Comparison of ENCODE assay signal across 8 cellular contexts in the genomic region with DNA sequence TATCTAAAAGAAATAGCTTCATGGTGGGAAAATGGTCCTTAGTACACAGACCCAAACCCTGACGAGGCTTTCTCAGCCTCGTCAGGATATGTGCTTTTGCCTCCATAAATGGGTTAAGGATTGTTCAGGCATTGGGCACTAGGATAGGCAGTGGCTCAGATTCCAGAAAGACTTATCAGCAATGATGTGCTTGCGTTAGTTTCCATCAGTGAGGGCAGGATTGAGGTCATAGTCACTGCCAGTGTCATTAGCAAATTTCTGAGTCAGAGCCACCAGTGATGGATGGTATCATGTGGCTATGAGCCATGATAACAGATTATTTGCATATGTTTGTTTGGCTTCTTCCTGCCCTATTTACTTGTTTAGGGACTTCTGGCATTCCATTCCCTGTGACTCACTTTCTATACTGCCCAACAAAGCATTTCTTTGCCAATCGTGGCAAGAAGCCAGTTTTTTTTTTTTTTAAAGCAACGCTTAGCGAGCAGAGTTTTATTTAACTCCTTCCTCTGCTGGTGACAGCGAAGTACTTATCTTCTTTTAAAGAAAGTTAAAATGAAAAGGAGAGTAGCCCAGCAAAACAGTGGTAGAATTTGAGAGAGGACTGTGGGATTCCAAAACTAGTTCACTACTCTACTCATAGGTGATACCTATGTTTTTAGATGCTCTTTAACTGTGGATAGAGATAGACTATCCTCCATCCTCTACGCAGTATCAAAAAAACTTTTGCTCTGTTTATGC. TPM values are rescaled to one million over a fixed set of nuclear protein-coding genes. Genes with fewer than 3 reads are reported as not detected.
DNase-seq lines count a peak whose midpoint lies in the region; ATAC-seq, FAIRE-seq and TF ChIP-seq lines count a peak whose summit lies in the region.

No MANE protein-coding gene starts in this region.

- peak; percentile 63 for FAIRE-seq in TTC549 (lab: Jason Lieb, UNC)

- ATAC-seq in GM19023 (IDR thresholded peaks at IDR 0.05; ENCODE audit: unreplicated experiment) (no peak), HG03039 (IDR thresholded peaks at IDR 0.05; ENCODE audit: unreplicated experiment) (no peak)

- peak overlapping the region; percentile 80 to 87 for H3K27ac ChIP-seq in right atrium auricular region

- H3K36me3 ChIP-seq in right atrium auricular region (peaks cover 34% of the 10 kb centered on the region), skeletal muscle satellite cell (ENCODE audit: insufficient read depth, low read length) (peaks cover 80% of the 10 kb centered on the region)

- H3K9me3 ChIP-seq in right atrium auricular region (no peaks in the 10 kb centered on the region), skeletal muscle satellite cell (replicated peaks; ENCODE audit: low read length) (no peaks in the 10 kb centered on the region)

- no peak for TF ChIP-seq CTCF in right atrium auricular region (IDR thresholded peaks at IDR 0.05)

- in situ Hi-C loops in Caki2 (cut with HindIII; ENCODE audit: low pct_unique_long_range_greater_than_20kb, low sequenced_read_pairs): no loop called here

- H3K4me1 ChIP-seq in right atrium auricular region (peaks cover 0 to 29% of the 10 kb centered on the region in 2 donors), skeletal muscle satellite cell (ENCODE audit: control insufficient read depth, insufficient read depth, low read length) (peaks cover 42% of the 10 kb centered on the region)

- peak overlapping the region; percentile 81 for H3K9ac ChIP-seq in skeletal muscle satellite cell (ENCODE audit: low read depth, low read length)

- H3K4me2 ChIP-seq in skeletal muscle satellite cell (ENCODE audit: low read length): peak overlapping the region; percentile 53

- peak overlapping the region in 1 of 2 donors; percentile 6 for H3K4me3 ChIP-seq in right atrium auricular region
- no peak overlapping the region for H3K4me3 ChIP-seq in skeletal muscle satellite cell (ENCODE audit: low read length)

- H3K27me3 ChIP-seq in right atrium auricular region (no peaks in the 10 kb centered on the region), skeletal muscle satellite cell (ENCODE audit: control insufficient read depth, insufficient read depth, low read length) (no peaks in the 10 kb centered on the region)

- DNase-seq in Caki2 (ENCODE audit: low read depth): peak; percentile 99
- DNase-seq in HS-27A (ENCODE audit: low read depth): peak; percentile 86
- DNase-seq in right atrium auricular region (ENCODE audit: low spot score): peak; percentile 70
- no peak for DNase-seq in activated CD4-positive, alpha-beta T cell treated with anti-CD3 and anti-CD28 coated beads for 48 hours

RNA-seq across cellular contexts. Expression of gene MYPN, which starts 44.4 kb away (rescaled TPM):
- 0.64 TPM in 1 of 2 replicates, not detected in the other for total RNA-seq in Caki2 (2014; rRNA removed; shearing (Covaris generic); ENCODE audit: low replicate concordance)
- total RNA-seq in right atrium auricular region: 100 to 1,000 TPM in 1 of 2 donors, 10 to 100 TPM in 1; 93.5 to 145 TPM
- 2.2 and 8.6 TPM in 2 replicates for total RNA-seq in skeletal muscle satellite cell (2012; rRNA removed)

Comparison
In these comparisons a context has a peak if more than half of its experiments do, and no peak if none do; other contexts are left out.
1. RNA of gene MYPN, which starts 44.4 kb away (total RNA-seq): 93.5 to 145 TPM in right atrium auricular region; 0.64 TPM in Caki2; every median in the first group is over 10 times any median in the second.